In genomic region chr1:202247837-202248795, GRCh38 we compare ENCODE assay signal across 1 cellular context.
TF ChIP-seq lines count a peak whose summit lies in the region.

No MANE protein-coding gene starts in this region.

TF ChIP-seq in WTC11, 78 proteins besides CTCF, POLR2A, EP300 and RAD21 (continued from another document):
- TF ChIP-seq FOXP1 (CRISPR knock-in tag; IDR thresholded peaks at IDR 0.05; ENCODE audit: borderline replicate concordance): no peak
